Comparison of ENCODE assay signal across 1 cellular context in the genomic region with DNA sequence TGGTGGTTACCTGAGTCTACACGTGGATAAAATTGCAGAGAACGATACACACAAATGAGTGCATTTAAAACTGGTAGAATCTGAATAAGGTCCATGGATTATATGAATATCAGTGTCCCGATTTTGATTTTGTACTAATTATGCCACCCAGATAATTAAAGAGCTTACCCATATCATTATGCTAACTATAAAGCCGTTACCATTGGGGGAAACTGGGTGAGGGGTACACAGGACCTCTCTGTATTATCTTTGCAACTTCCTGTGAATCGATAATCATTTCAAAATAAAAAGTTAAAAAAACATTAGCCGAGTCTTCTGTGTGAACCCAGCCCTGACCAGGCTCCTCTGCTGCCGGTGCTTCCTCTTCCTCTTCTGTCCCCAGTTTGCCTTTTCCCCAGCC.
TF ChIP-seq lines count a peak whose summit lies in the region.

No MANE protein-coding gene starts in this region.

TF ChIP-seq in A549, 52 proteins besides CTCF, POLR2A, EP300 and RAD21 (continued from another document):
- TF ChIP-seq RNF2 (IDR thresholded peaks at IDR 0.05; ENCODE audit: borderline replicate concordance, low read depth) (no peak), CHD4 (IDR thresholded peaks at IDR 0.05; ENCODE audit: borderline replicate concordance) (no peak), ZSCAN20 (CRISPR knock-in tag; IDR thresholded peaks at IDR 0.05) (no peak), E2F6 (IDR thresholded peaks at IDR 0.05; ENCODE audit: borderline replicate concordance, low read depth) (no peak), TFCP2L1 (CRISPR knock-in tag; IDR thresholded peaks at IDR 0.05) (no peak)
- TF ChIP-seq, protein P1, sequence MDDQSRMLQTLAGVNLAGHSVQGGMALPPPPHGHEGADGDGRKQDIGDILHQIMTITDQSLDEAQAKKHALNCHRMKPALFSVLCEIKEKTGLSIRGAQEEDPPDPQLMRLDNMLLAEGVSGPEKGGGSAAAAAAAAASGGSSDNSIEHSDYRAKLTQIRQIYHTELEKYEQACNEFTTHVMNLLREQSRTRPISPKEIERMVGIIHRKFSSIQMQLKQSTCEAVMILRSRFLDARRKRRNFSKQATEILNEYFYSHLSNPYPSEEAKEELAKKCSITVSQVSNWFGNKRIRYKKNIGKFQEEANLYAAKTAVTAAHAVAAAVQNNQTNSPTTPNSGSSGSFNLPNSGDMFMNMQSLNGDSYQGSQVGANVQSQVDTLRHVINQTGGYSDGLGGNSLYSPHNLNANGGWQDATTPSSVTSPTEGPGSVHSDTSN (IDR thresholded peaks at IDR 0.05), result no peak
TF ChIP-seq in A549: peak in this region for 0.
